ENCODE assay signal across 39 cellular contexts in the genomic region with DNA sequence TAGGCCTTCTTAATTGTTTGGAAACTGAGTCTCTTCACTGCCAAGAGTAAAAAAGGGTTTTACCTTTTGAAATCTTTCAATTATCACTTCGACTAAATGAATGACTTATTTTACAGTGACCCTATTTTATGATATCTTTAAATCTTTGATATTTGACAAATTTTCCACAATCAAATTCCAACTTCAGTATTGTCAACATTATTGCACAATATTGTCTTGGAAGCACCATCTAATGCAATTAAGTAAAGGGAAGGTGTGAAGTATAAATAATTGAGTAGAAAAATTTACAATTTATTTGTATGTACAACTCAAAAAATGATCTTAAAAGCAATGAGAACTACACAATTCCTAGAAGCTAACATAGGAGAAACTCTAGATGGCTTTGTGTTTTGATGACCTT. TPM values are rescaled to one million over a fixed set of nuclear protein-coding genes. Genes with fewer than 3 reads are reported as not detected.
"Had no signal": no experiment of that assay in that cellular context is flagged by ENCODE, and none has a peak within 500 bp of the region (broad histone marks: within the 10 kb centered on the region; RNA-seq: fewer than 3 reads in every experiment).

No MANE protein-coding gene starts in this region.

- H3K9me3 ChIP-seq: adrenal gland, ascending aorta, body of pancreas, breast epithelium had no signal

- ATAC-seq: activated naive CD4-positive, alpha-beta T cell treated with anti-CD3 and anti-CD28 coated beads, Interleukin-2, amount 50 U/mL, for 72 hours; activated naive CD8-positive, alpha-beta T cell treated with anti-CD3 and anti-CD28 coated beads, Interleukin-2, amount 50 U/mL, for 24 hours; activated T-cell treated with anti-CD3 and anti-CD28 coated beads, Interleukin-2, amount 50 U/mL, for 4 hours; activated T-cell treated with anti-CD3 and anti-CD28 coated beads, Interleukin-2, amount 50 U/mL, for 72 hours; activated T-helper 17 cell treated with anti-CD3 and anti-CD28 coated beads, Interleukin-2, amount 50 U/mL, for 72 hours; body of pancreas had no signal

- H3K4me3 ChIP-seq: adrenal gland, ascending aorta, body of pancreas, breast epithelium, cardiac muscle cell had no signal

- DNase-seq: activated effector memory CD4-positive, alpha-beta T cell treated with anti-CD3 and anti-CD28 coated beads, Interleukin-2, amount 50 U/mL, for 16 hours; activated effector memory CD4-positive, alpha-beta T cell treated with Interleukin-2 at 50 U/mL for 16 hours; activated gamma-delta T cell; activated gamma-delta T cell treated with Interleukin-2 at 50 U/mL for 16 hours; activated naive CD4-positive, alpha-beta T cell; activated naive CD4-positive, alpha-beta T cell treated with anti-CD3 and anti-CD28 coated beads for 36 hours; activated naive CD4-positive, alpha-beta T cell treated with anti-CD3 and anti-CD28 coated beads, Interleukin-2, amount 10 ng/mL, durations not matched to agents 7 days and 5 days; activated naive CD4-positive, alpha-beta T cell treated with anti-CD3 and anti-CD28 coated beads, Interleukin-2, amount 50 U/mL, for 16 hours; activated naive CD4-positive, alpha-beta T cell treated with Interleukin-2 at 50 U/mL for 16 hours; activated naive CD8-positive, alpha-beta T cell treated with anti-CD3 and anti-CD28 coated beads for 36 hours; activated naive CD8-positive, alpha-beta T cell treated with anti-CD3 and anti-CD28 coated beads, Interleukin-2, amount 10 ng/mL, durations not matched to agents 7 days and 5 days; activated naive CD8-positive, alpha-beta T cell treated with anti-CD3 and anti-CD28 coated beads, Interleukin-2, amount 50 U/mL, for 24 hours; activated T-cell treated with anti-CD3 and anti-CD28 coated beads, Interleukin-2, amount 50 U/mL, for 1 hour; activated T-cell treated with anti-CD3 and anti-CD28 coated beads, Interleukin-2, amount 50 U/mL, for 24 hours; activated T-cell treated with anti-CD3 and anti-CD28 coated beads, Interleukin-2, amount 50 U/mL, for 4 hours; activated T-cell treated with anti-CD3 and anti-CD28 coated beads, Interleukin-2, amount 50 U/mL, for 48 hours; activated T-cell treated with anti-CD3 and anti-CD28 coated beads, Interleukin-2, amount 50 U/mL, for 72 hours; adrenal gland; amniotic stem cell; amygdala; anterior cingulate cortex; aorta; body of pancreas; brain microvascular endothelial cell; caudate nucleus; central memory CD4-positive, alpha-beta T cell; cerebellar nuclear complex had no signal

- FAIRE-seq: astrocyte, bronchial epithelial cell had no signal

- H3K36me3 ChIP-seq: adrenal gland, ascending aorta, brain microvascular endothelial cell, breast epithelium, cardiac muscle cell had no signal

- H3K27me3 ChIP-seq: adrenal gland, ascending aorta, body of pancreas, brain microvascular endothelial cell, breast epithelium, cardiac muscle cell had no signal

- H3K4me1 ChIP-seq: adrenal gland, ascending aorta, body of pancreas, breast epithelium had no signal

- H3K27ac ChIP-seq: adrenal gland, ascending aorta, body of pancreas, brain microvascular endothelial cell, breast epithelium, cardiac muscle cell had no signal

RNA-seq across cellular contexts. Expression of a gene that starts 49.2 kb away (rescaled TPM):
- total RNA-seq: activated naive CD4-positive, alpha-beta T cell treated with anti-CD3 and anti-CD28 coated beads for 36 hours; activated naive CD4-positive, alpha-beta T cell treated with anti-CD3 and anti-CD28 coated beads, Interleukin-2, amount 50 U/mL, for 72 hours; activated naive CD8-positive, alpha-beta T cell treated with anti-CD3 and anti-CD28 coated beads for 36 hours; activated naive CD8-positive, alpha-beta T cell treated with anti-CD3 and anti-CD28 coated beads, Interleukin-2, amount 10 ng/mL, durations not matched to agents 7 days and 5 days; activated T-cell treated with anti-CD3 and anti-CD28 coated beads, Interleukin-2, amount 50 U/mL, for 4 hours; activated T-cell treated with anti-CD3 and anti-CD28 coated beads, Interleukin-2, amount 50 U/mL, for 72 hours; activated T-helper 1 cell treated with anti-CD3 and anti-CD28 coated beads, Interleukin-12 subunit alpha, Interleukin-12 subunit beta, Interleukin-2, Interleukin-4 antibody, amounts not matched to agents 30 ng/mL and 10 ng/mL and 1 ng/mL, durations not matched to agents 14 hours and 24 hours and 36 hours; activated T-helper 17 cell treated with anti-CD3 and anti-CD28 coated beads, Interleukin-2, amount 50 U/mL, for 72 hours; activated T-helper 2 cell treated with anti-CD3 and anti-CD28 coated beads, Interferon-gamma antibody, Interleukin-2, Interleukin-4, amounts not matched to agents 10 μg/mL and 5 μg/mL and 100 μg/mL, durations not matched to agents 14 hours and 24 hours and 36 hours; adrenal gland; aorta; ascending aorta; astrocyte; body of pancreas; breast epithelium; bronchial epithelial cell; cardiac muscle cell; cardiac septum; chondrocyte had no signal
- polyA plus RNA-seq: adipose tissue, adrenal gland, aorta, cardiac muscle cell had no signal
